Comparison of ENCODE assay signal across 8 cellular contexts in genomic region chr14:92922883-92923743, GRCh38. TPM values are rescaled to one million over a fixed set of nuclear protein-coding genes. Genes with fewer than 3 reads are reported as not detected.
DNase-seq lines count a peak whose midpoint lies in the region; ATAC-seq and TF ChIP-seq lines count a peak whose summit lies in the region.

A gene with protein sequence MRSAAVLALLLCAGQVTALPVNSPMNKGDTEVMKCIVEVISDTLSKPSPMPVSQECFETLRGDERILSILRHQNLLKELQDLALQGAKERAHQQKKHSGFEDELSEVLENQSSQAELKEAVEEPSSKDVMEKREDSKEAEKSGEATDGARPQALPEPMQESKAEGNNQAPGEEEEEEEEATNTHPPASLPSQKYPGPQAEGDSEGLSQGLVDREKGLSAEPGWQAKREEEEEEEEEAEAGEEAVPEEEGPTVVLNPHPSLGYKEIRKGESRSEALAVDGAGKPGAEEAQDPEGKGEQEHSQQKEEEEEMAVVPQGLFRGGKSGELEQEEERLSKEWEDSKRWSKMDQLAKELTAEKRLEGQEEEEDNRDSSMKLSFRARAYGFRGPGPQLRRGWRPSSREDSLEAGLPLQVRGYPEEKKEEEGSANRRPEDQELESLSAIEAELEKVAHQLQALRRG (plus strand): TSS chr14:92923150. CDS start chr14:92923360, 210 bp downstream.

- H3K27ac ChIP-seq in ascending aorta, result no peak within 1 kb of the TSS

- no peaks in the 10 kb centered on the region for H3K36me3 ChIP-seq in neuron (ENCODE audit: insufficient read depth, low read length)
- H3K36me3 ChIP-seq in ascending aorta, result no peaks in the 10 kb centered on the region

- no peak within 1 kb of the TSS for H3K4me3 ChIP-seq in fibroblast of mammary gland (ENCODE audit: control insufficient read depth, low read depth, low read length)
- peak within 1 kb of the TSS; percentile 61 for H3K4me3 ChIP-seq in neuron (ENCODE audit: low read length)
- no peak within 1 kb of the TSS for H3K4me3 ChIP-seq in ascending aorta

- intact Hi-C loops in ascending aorta (cut with DNase I), result no loop called here

- no peak for ATAC-seq in HG02759 (IDR thresholded peaks at IDR 0.05; ENCODE audit: unreplicated experiment)

- H3K4me1 ChIP-seq in neuron (ENCODE audit: insufficient read depth, low read length), result peaks cover 4% of the 10 kb centered on the region
- H3K4me1 ChIP-seq in ascending aorta, result no peaks in the 10 kb centered on the region

- TF ChIP-seq CTCF in fibroblast of mammary gland (conservative IDR thresholded peaks at IDR 0.05; ENCODE audit: control insufficient read depth, insufficient read depth, low read depth, low read length) (no peak), ascending aorta (IDR thresholded peaks at IDR 0.05) (no peak)

- H3K27me3 ChIP-seq in neuron (ENCODE audit: insufficient read depth, low read length), result peaks cover 19% of the 10 kb centered on the region
- no peaks in the 10 kb centered on the region for H3K27me3 ChIP-seq in ascending aorta

- H3K9me3 ChIP-seq in neuron (ENCODE audit: low read length) (no peaks in the 10 kb centered on the region), ascending aorta (no peaks in the 10 kb centered on the region)

- peak; percentile 61 for DNase-seq in DMS53 (lab: John Stamatoyannopoulos, UW)
- no peak for DNase-seq in DMS53 treated with DMSO at 0.1 percent for 48 hours (lab: John Stamatoyannopoulos, UW; ENCODE audit: unreplicated experiment)
- peak; percentile 41 to 85 for DNase-seq in NCI-H446 (lab: John Stamatoyannopoulos, UW)
- peak; percentile 47 for DNase-seq in activated CD8-positive, alpha-beta memory T cell treated with anti-CD3 and anti-CD28 coated beads, Interleukin-2, amount 50 U/mL, for 4 hours
- DNase-seq in fibroblast of mammary gland (ENCODE audit: low read depth), result peak; percentile 29
- DNase-seq in ascending aorta (ENCODE audit: low spot score in 2 of 2), result no peak

- H2AFZ ChIP-seq in neuron (ENCODE audit: low read depth, low read length), result peak within 1 kb of the TSS; percentile 92

RNA-seq across cellular contexts. Expression of the gene that starts here (rescaled TPM):
- total RNA-seq in ascending aorta, result 0.32 TPM

Comparison
In these comparisons a context has a peak if more than half of its experiments do, and no peak if none do; other contexts are left out.
1. DNase-seq: peak in DMS53 (single experiment), NCI-H446 (2 of 2), activated CD8-positive, alpha-beta memory T cell treated with anti-CD3 and anti-CD28 coated beads, Interleukin-2, amount 50 U/mL, for 4 hours (single experiment) and fibroblast of mammary gland (single experiment); none in DMS53 treated with DMSO at 0.1 percent for 48 hours (single experiment) and ascending aorta (0 of 2).